ENCODE assay signal across 8 cellular contexts in the genomic region with DNA sequence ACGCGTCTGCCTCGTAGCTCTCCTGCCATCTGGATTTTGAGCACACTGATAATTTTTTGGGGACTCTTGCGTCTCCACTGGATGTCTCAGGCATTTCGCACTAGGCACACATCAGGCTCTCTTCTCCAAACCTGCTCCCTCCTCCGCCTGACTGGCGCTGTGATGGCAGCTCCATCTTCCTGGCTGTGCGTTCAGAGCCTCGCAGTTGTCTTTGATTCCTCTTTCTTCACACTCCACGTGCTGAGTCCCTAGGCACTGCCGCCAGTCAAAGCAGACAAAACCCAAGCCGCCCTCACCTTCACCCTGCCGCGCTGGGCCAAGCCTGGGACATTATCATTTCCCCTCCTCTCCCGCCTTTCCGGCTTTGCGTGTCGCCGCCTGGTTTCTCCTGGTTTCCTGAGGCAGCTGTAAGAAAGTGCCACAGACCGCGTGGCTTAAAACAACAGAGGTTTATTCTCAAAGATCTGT. TPM values are rescaled to one million over a fixed set of nuclear protein-coding genes. Genes with fewer than 3 reads are reported as not detected.
DNase-seq lines count a peak whose midpoint lies in the region; ATAC-seq and TF ChIP-seq lines count a peak whose summit lies in the region.

No MANE protein-coding gene starts in this region.

- TF ChIP-seq CTCF in brain (conservative IDR thresholded peaks at IDR 0.05) (peak in 1 of 2 experiments; percentile 4), GM13976 (IDR thresholded peaks at IDR 0.05; ENCODE audit: borderline replicate concordance, control extremely low read depth, extremely low read depth, insufficient read depth, missing control alignments) (no peak)

- H3K4me3 Mint-ChIP-seq in brain, result peak overlapping the region; percentile 91 to 96 (median 92)

- H3K27me3 Mint-ChIP-seq in brain, result peaks cover 7% of the 10 kb centered on the region

- DNase-seq in ELF-1 (ENCODE audit: low read depth, low spot score), result peak; percentile 73
- DNase-seq in RPMI7951 (ENCODE audit: low read depth), result peak; percentile 53
- peak; percentile 42 for DNase-seq in iris pigment epithelial cell (ENCODE audit: low read depth)
- peak; percentile 43 for DNase-seq in stimulated activated CD4-positive, alpha-beta T cell treated with anti-CD3 and anti-CD28 coated beads, Interleukin-15, amount 100 ng/mL, for 24 hours
- no peak for DNase-seq in GM13976 (ENCODE audit: low spot score)

- H3K4me1 Mint-ChIP-seq in brain, result peaks cover 71% of the 10 kb centered on the region

- in situ Hi-C loops in GM13976 (cut with MboI; ENCODE audit: low sequenced_read_pairs, unreplicated experiment), result no loop called here

- peak overlapping the region; percentile 87 to 98 (median 95) for H3K27ac Mint-ChIP-seq in brain

- peaks cover 31% of the 10 kb centered on the region for H3K36me3 Mint-ChIP-seq in brain

- ATAC-seq in GM19467 (IDR thresholded peaks at IDR 0.05; ENCODE audit: unreplicated experiment), result peak; percentile 24
- ATAC-seq in HG03521 (IDR thresholded peaks at IDR 0.05; ENCODE audit: unreplicated experiment), result peak; percentile 23

- H3K9me3 Mint-ChIP-seq in brain, result peaks cover 0 to 5% (median 0%) of the 10 kb centered on the region in 5 experiments

RNA-seq across cellular contexts. Expression of a gene that starts 0.8 kb away (rescaled TPM):
- 26.8 and 35.2 TPM in 2 replicates for total RNA-seq in RPMI7951 (2014; rRNA removed; shearing (Covaris generic))
- polyA plus RNA-seq in brain (ENCODE audit: insufficient read depth, low read depth, low replicate concordance), result 20.5 TPM

RNA-seq across cellular contexts. Expression of a gene that starts 32.1 kb away (rescaled TPM):
- 22.1 and 26.7 TPM in 2 replicates for total RNA-seq in RPMI7951 (2014; rRNA removed; shearing (Covaris generic))
- polyA plus RNA-seq in brain (ENCODE audit: insufficient read depth, low read depth, low replicate concordance), result 1,989 TPM
